Comparison of ENCODE assay signal across 13 cellular contexts in the genomic region with DNA sequence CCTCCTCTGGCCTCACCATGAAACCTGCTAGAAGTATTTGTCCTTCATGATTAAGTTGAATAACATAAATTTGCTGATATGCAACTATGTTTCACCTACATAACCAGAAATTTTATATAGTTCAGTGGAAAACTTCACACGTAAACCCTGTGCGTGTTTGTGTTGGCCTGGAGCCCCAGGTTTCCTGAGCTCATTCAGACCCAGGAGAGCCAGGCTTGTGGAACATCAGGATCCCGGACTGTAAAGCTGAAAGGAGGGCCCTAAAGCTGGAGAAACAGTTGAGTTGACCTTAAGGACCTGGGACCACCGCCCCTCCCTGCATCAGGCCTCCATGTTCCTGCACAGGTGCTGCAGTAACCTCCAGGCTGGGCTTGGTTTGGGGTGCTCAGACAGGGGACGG. TPM values are rescaled to one million over a fixed set of nuclear protein-coding genes. Genes with fewer than 3 reads are reported as not detected.
DNase-seq lines count a peak whose midpoint lies in the region; ATAC-seq, FAIRE-seq and TF ChIP-seq lines count a peak whose summit lies in the region.
"Had no signal": no experiment of that assay in that cellular context is flagged by ENCODE, and none has a peak within 500 bp of the region (broad histone marks: within the 10 kb centered on the region; RNA-seq: fewer than 3 reads in every experiment).

No MANE protein-coding gene starts in this region.

- whole genome bisulfite sequencing in HepG2 (ENCODE audit: low lambda C conversion rate) = 43% methylated on average over 5 of the region's 5 CpGs

- TF ChIP-seq POLR2A in HepG2 (IDR thresholded peaks at IDR 0.05; ENCODE audit: insufficient read depth in 1 of 2, low read depth in 2 of 2, low read length in 2 of 2) = no peak

- H3K4me3 ChIP-seq in LNCaP clone FGC (ENCODE audit: low read depth, low read length) = no peak overlapping the region
- H3K4me3 ChIP-seq in HepG2 (replicated peaks in 1 of 3; ENCODE audit: insufficient read depth in 1 of 3, low read depth in 2 of 3, low read length in 3 of 3) = no peak overlapping the region

- in situ Hi-C loops in HepG2 (cut with HindIII; ENCODE audit: extremely low pct_ligation_motif_present, low pct_unique_long_range_greater_than_20kb) = loop anchor here (5.0 kb wide), 1 partner anchor 67 kb away; a partner anchor contains a TSS

- no peak overlapping the region for H3K4me2 ChIP-seq in HepG2 (ENCODE audit: low read depth, low read length)

- no peak overlapping the region for H2AFZ ChIP-seq in HepG2 (ENCODE audit: low read length)

- no peak for TF ChIP-seq CTCF in LNCaP clone FGC (IDR thresholded peaks at IDR 0.05; ENCODE audit: control insufficient read depth, extremely low read depth, insufficient read depth)
- no peak for TF ChIP-seq CTCF in HepG2 (CRISPR knock-in tag; IDR thresholded peaks at IDR 0.05)

- no peaks in the 10 kb centered on the region for H3K36me3 ChIP-seq in HepG2 (replicated peaks in 1 of 2; ENCODE audit: control insufficient read depth in 1 of 2, insufficient read depth in 2 of 2, low read length in 2 of 2)

- DNase-seq in LNCaP clone FGC (ENCODE audit: low read depth) (peak; percentile 30), astrocyte of the hippocampus (ENCODE audit: low read depth, low spot score) (peak; percentile 23), HepG2 (ENCODE audit: low spot score) (no peak), NCI-H2196 treated with DMSO at 0.1 percent for 48 hours (lab: John Stamatoyannopoulos, UW; ENCODE audit: unreplicated experiment) (no peak), ecto neural progenitor cell (ENCODE audit: low spot score) (no peak)
- DNase-seq: CD4-positive, CD25-positive, alpha-beta regulatory T cell; NCI-H1105 treated with DMSO at 0.1 percent for 48 hours; NCI-H69; RPMI8226 had no signal

- FAIRE-seq in HepG2 (lab: Jason Lieb, UNC) = no peak

- no TSS peak for BruUV-seq in HepG2 (replicated peaks; lab: Mats Ljungman, UMichigan)

- CTCF ChIA-PET in HepG2 (lab: Yijun Ruan, JAX; ENCODE audit: low intra/inter-chr PET ratio, low total read pairs) = interaction anchor here (4.7 kb wide), 1 partner anchor 71 kb away, joined by 65 read pairs; a partner anchor contains a TSS

- TF ChIP-seq RAD21 in HepG2 (CRISPR knock-in tag; IDR thresholded peaks at IDR 0.05) = no peak

- ATAC-seq in HepG2 (no peak), GM21360 (IDR thresholded peaks at IDR 0.05; ENCODE audit: unreplicated experiment) (no peak)

- H3K27ac ChIP-seq in HepG2 (ENCODE audit: extremely low read length, insufficient read depth, low read length) (no peak overlapping the region), temporal lobe (ENCODE audit: low read depth, low read length) (peak overlapping the region; percentile 30)

- H3K27me3 ChIP-seq in HepG2 (ENCODE audit: control insufficient read depth in 1 of 2, insufficient read depth in 2 of 2, low read length in 2 of 2) = peaks cover 0 to 57% of the 10 kb centered on the region in 2 experiments; a peak in 4 of 5 replicates

- no peaks in the 10 kb centered on the region for H3K9me3 ChIP-seq in HepG2 (ENCODE audit: low read length)
- H3K9me3 ChIP-seq: Caco-2 had no signal

- 0 out of 2 replicates have a peak, but pooled peaks cover 2% of the 10 kb centered on the region for H3K4me1 ChIP-seq in HepG2 (ENCODE audit: insufficient read depth, low read length)
- H3K4me1 ChIP-seq: Caco-2 had no signal

- no peaks in the 10 kb centered on the region for H4K20me1 ChIP-seq in HepG2 (ENCODE audit: insufficient read depth, low read length)

- POLR2A ChIA-PET in HepG2 (lab: Yijun Ruan, JAX) = no interaction called here

- no peaks in the 10 kb centered on the region for H3K79me2 ChIP-seq in HepG2 (ENCODE audit: insufficient read depth, low read length)

- TF ChIP-seq EP300 in HepG2 (IDR thresholded peaks at IDR 0.05; ENCODE audit: low read depth in 2 of 2, low read length in 2 of 2) (no peak), HepG2 (CRISPR knock-in tag; IDR thresholded peaks at IDR 0.05; ENCODE audit: borderline replicate concordance) (no peak)

- intact Hi-C loops in HepG2 (cut with micrococcal nuclease; ENCODE audit: unreplicated experiment) = loop anchor here (10.0 kb wide), 1 partner anchor 244 kb away; no protein-coding TSS in a partner anchor

- no peak overlapping the region for H3K9ac ChIP-seq in HepG2 (ENCODE audit: insufficient read depth, low read depth, low read length)

RNA-seq across cellular contexts. Expression of a gene that starts 3.1 kb away (rescaled TPM):
- total RNA-seq in HepG2 (2016; rRNA removed; fragmentation: Illumina TruSeq; extraction: Trizol) = not detected in 2 replicates
- total RNA-seq in HepG2 (2016; cell fraction: cytosol; rRNA removed; fragmentation: Illumina TruSeq; extraction: Trizol; ENCODE audit: low read depth) = not detected in 2 replicates
- total RNA-seq in HepG2 (2016; cell fraction: insoluble cytoplasmic fraction; rRNA removed; fragmentation: Illumina TruSeq; extraction: Trizol) = not detected in 2 replicates
- total RNA-seq in HepG2 (2016; cell fraction: membrane; rRNA removed; fragmentation: Illumina TruSeq; extraction: Trizol) = not detected in 2 replicates
- total RNA-seq in HepG2 (2016; cell fraction: nucleus; rRNA removed; fragmentation: Illumina TruSeq; extraction: Trizol) = not detected in 2 replicates
- polyA plus RNA-seq in HepG2 (2011; rRNA removed) = not detected in 2 replicates
- not detected in 2 replicates for polyA plus RNA-seq in HepG2 (2011; cell fraction: cytosol; rRNA removed)
- not detected in 2 replicates for polyA plus RNA-seq in HepG2 (2011; cell fraction: nucleus; rRNA removed)
- not detected in 2 replicates for polyA plus RNA-seq in HepG2 (2012)
- polyA plus RNA-seq in HepG2 (2016; cell fraction: cytosol; fragmentation: Illumina TruSeq; extraction: Trizol; ENCODE audit: low read depth) = not detected in 2 replicates
- not detected in 2 replicates for polyA plus RNA-seq in HepG2 (2016; cell fraction: insoluble cytoplasmic fraction; fragmentation: Illumina TruSeq; extraction: Trizol; ENCODE audit: low read depth)
- polyA plus RNA-seq in HepG2 (2016; cell fraction: membrane; fragmentation: Illumina TruSeq; extraction: Trizol; ENCODE audit: low read depth) = not detected in 2 replicates
- not detected in 2 replicates for polyA plus RNA-seq in HepG2 (2016; cell fraction: nucleus; fragmentation: Illumina TruSeq; extraction: Trizol; ENCODE audit: insufficient read depth, low read depth)
- polyA minus RNA-seq in HepG2 (2011; rRNA and poly(A)+ RNA removed; ENCODE audit: low replicate concordance) = not detected in 2 replicates
- not detected in 2 replicates for polyA minus RNA-seq in HepG2 (2011; cell fraction: cytosol; rRNA and poly(A)+ RNA removed)
- polyA minus RNA-seq in HepG2 (2011; cell fraction: nucleus; rRNA and poly(A)+ RNA removed) = not detected in 2 replicates
- not detected for total RNA-seq in temporal lobe
- total RNA-seq: Caco-2; CD4-positive, CD25-positive, alpha-beta regulatory T cell; H4 had no signal
- polyA plus RNA-seq: CD4-positive, CD25-positive, alpha-beta regulatory T cell had no signal

RNA-seq across cellular contexts. Expression of a gene that starts 26.2 kb away (rescaled TPM):
- 13.7 and 24.1 TPM in 2 replicates for total RNA-seq in HepG2 (2016; rRNA removed; fragmentation: Illumina TruSeq; extraction: Trizol)
- 6.5 and 8.6 TPM in 2 replicates for total RNA-seq in HepG2 (2016; cell fraction: cytosol; rRNA removed; fragmentation: Illumina TruSeq; extraction: Trizol; ENCODE audit: low read depth)
- total RNA-seq in HepG2 (2016; cell fraction: insoluble cytoplasmic fraction; rRNA removed; fragmentation: Illumina TruSeq; extraction: Trizol) = 10.9 and 25.7 TPM in 2 replicates
- total RNA-seq in HepG2 (2016; cell fraction: membrane; rRNA removed; fragmentation: Illumina TruSeq; extraction: Trizol) = 4.5 and 4.6 TPM in 2 replicates
- total RNA-seq in HepG2 (2016; cell fraction: nucleus; rRNA removed; fragmentation: Illumina TruSeq; extraction: Trizol) = 23.2 and 25.2 TPM in 2 replicates
- 7.5 and 8.3 TPM in 2 replicates for polyA plus RNA-seq in HepG2 (2011; rRNA removed)
- 4.3 and 6.6 TPM in 2 replicates for polyA plus RNA-seq in HepG2 (2011; cell fraction: cytosol; rRNA removed)
- polyA plus RNA-seq in HepG2 (2011; cell fraction: nucleus; rRNA removed) = 17.7 and 21.8 TPM in 2 replicates
- 4.8 and 6.1 TPM in 2 replicates for polyA plus RNA-seq in HepG2 (2012)
- 0.89 and 0.94 TPM in 2 replicates for polyA plus RNA-seq in HepG2 (2016; cell fraction: cytosol; fragmentation: Illumina TruSeq; extraction: Trizol; ENCODE audit: low read depth)
- polyA plus RNA-seq in HepG2 (2016; cell fraction: insoluble cytoplasmic fraction; fragmentation: Illumina TruSeq; extraction: Trizol; ENCODE audit: low read depth) = 7.2 and 9.1 TPM in 2 replicates
- polyA plus RNA-seq in HepG2 (2016; cell fraction: membrane; fragmentation: Illumina TruSeq; extraction: Trizol; ENCODE audit: low read depth) = 1.7 and 1.8 TPM in 2 replicates
- polyA plus RNA-seq in HepG2 (2016; cell fraction: nucleus; fragmentation: Illumina TruSeq; extraction: Trizol; ENCODE audit: insufficient read depth, low read depth) = 27.7 and 30.3 TPM in 2 replicates
- polyA minus RNA-seq in HepG2 (2011; rRNA and poly(A)+ RNA removed; ENCODE audit: low replicate concordance) = 19.5 and 27.4 TPM in 2 replicates
- 5.3 and 5.6 TPM in 2 replicates for polyA minus RNA-seq in HepG2 (2011; cell fraction: cytosol; rRNA and poly(A)+ RNA removed)
- polyA minus RNA-seq in HepG2 (2011; cell fraction: nucleus; rRNA and poly(A)+ RNA removed) = 24.0 and 26.8 TPM in 2 replicates
- 10.6 TPM for total RNA-seq in temporal lobe

RNA-seq across cellular contexts. Expression of a gene that starts 48.2 kb away (rescaled TPM):
- total RNA-seq in HepG2 (2016; rRNA removed; fragmentation: Illumina TruSeq; extraction: Trizol) = 34.2 and 54.5 TPM in 2 replicates
- 3.6 and 4.7 TPM in 2 replicates for total RNA-seq in HepG2 (2016; cell fraction: cytosol; rRNA removed; fragmentation: Illumina TruSeq; extraction: Trizol; ENCODE audit: low read depth)
- 33.7 and 54.6 TPM in 2 replicates for total RNA-seq in HepG2 (2016; cell fraction: insoluble cytoplasmic fraction; rRNA removed; fragmentation: Illumina TruSeq; extraction: Trizol)
- 9.5 and 11.3 TPM in 2 replicates for total RNA-seq in HepG2 (2016; cell fraction: membrane; rRNA removed; fragmentation: Illumina TruSeq; extraction: Trizol)
- total RNA-seq in HepG2 (2016; cell fraction: nucleus; rRNA removed; fragmentation: Illumina TruSeq; extraction: Trizol) = 28.9 and 29.6 TPM in 2 replicates
- 8.5 and 11.0 TPM in 2 replicates for polyA plus RNA-seq in HepG2 (2011; rRNA removed)
- polyA plus RNA-seq in HepG2 (2011; cell fraction: cytosol; rRNA removed) = 5.3 and 7.0 TPM in 2 replicates
- 4.6 and 4.7 TPM in 2 replicates for polyA plus RNA-seq in HepG2 (2011; cell fraction: nucleus; rRNA removed)
- polyA plus RNA-seq in HepG2 (2012) = 11.9 and 15.6 TPM in 2 replicates
- polyA plus RNA-seq in HepG2 (2016; cell fraction: cytosol; fragmentation: Illumina TruSeq; extraction: Trizol; ENCODE audit: low read depth) = 1.3 and 1.5 TPM in 2 replicates
- polyA plus RNA-seq in HepG2 (2016; cell fraction: insoluble cytoplasmic fraction; fragmentation: Illumina TruSeq; extraction: Trizol; ENCODE audit: low read depth) = 36.3 and 37.4 TPM in 2 replicates
- 2.6 and 3.2 TPM in 2 replicates for polyA plus RNA-seq in HepG2 (2016; cell fraction: membrane; fragmentation: Illumina TruSeq; extraction: Trizol; ENCODE audit: low read depth)
- polyA plus RNA-seq in HepG2 (2016; cell fraction: nucleus; fragmentation: Illumina TruSeq; extraction: Trizol; ENCODE audit: insufficient read depth, low read depth) = 17.6 and 18.0 TPM in 2 replicates
- 8.3 and 17.7 TPM in 2 replicates for polyA minus RNA-seq in HepG2 (2011; rRNA and poly(A)+ RNA removed; ENCODE audit: low replicate concordance)
- 14.9 and 15.7 TPM in 2 replicates for polyA minus RNA-seq in HepG2 (2011; cell fraction: cytosol; rRNA and poly(A)+ RNA removed)
- 32.6 and 34.1 TPM in 2 replicates for polyA minus RNA-seq in HepG2 (2011; cell fraction: nucleus; rRNA and poly(A)+ RNA removed)
- 33.2 TPM for total RNA-seq in temporal lobe

Comparison
In these comparisons a context has a peak if more than half of its experiments do, and no peak if none do; other contexts are left out.
1. DNase-seq: peak in LNCaP clone FGC (single experiment) and astrocyte of the hippocampus (single experiment); none in HepG2 (single experiment), NCI-H2196 treated with DMSO at 0.1 percent for 48 hours (single experiment) and ecto neural progenitor cell (single experiment).